In genomic region chr9:95297316-95297715, GRCh38 we compare ENCODE assay signal across 22 cellular contexts. TPM values are rescaled to one million over a fixed set of nuclear protein-coding genes. Genes with fewer than 3 reads are reported as not detected.
DNase-seq lines count a peak whose midpoint lies in the region; ATAC-seq, FAIRE-seq and TF ChIP-seq lines count a peak whose summit lies in the region.
"Had no signal": no experiment of that assay in that cellular context is flagged by ENCODE, and none has a peak within 500 bp of the region (broad histone marks: within the 10 kb centered on the region; RNA-seq: fewer than 3 reads in every experiment).

No MANE protein-coding gene starts in this region.

- POLR2A ChIA-PET in IMR-90 (lab: Charles Lee; ENCODE audit: unreplicated experiment): no interaction called here

- H2BK15ac ChIP-seq in IMR-90 (ENCODE audit: low read depth, low read length) (no peak overlapping the region), mesenchymal stem cell (ENCODE audit: low read depth, poor library complexity, severe bottlenecking) (no peak overlapping the region)

- FAIRE-seq in bronchial epithelial cell (lab: Jason Lieb, UNC): no peak

- H3K18ac ChIP-seq in IMR-90 (ENCODE audit: low read depth, low read length): peak overlapping the region; percentile 66
- peak overlapping the region; percentile 2 to 11 for H3K18ac ChIP-seq in mesenchymal stem cell (ENCODE audit: low read depth in 1 of 2, low read length in 2 of 2)

- H3K79me1 ChIP-seq in IMR-90 (ENCODE audit: low read depth in 1 of 2, low read length in 2 of 2) (peaks cover 17 to 30% of the 10 kb centered on the region in 2 experiments), mesenchymal stem cell (replicated peaks; ENCODE audit: low read length, poor library complexity, severe bottlenecking) (peaks cover 27% of the 10 kb centered on the region)

- H3K27me3 Mint-ChIP-seq in GM23338 (ENCODE audit: insufficient read depth, low read depth, poor library complexity): peaks cover 5% of the 10 kb centered on the region
- H3K27me3 Mint-ChIP-seq: CD8-positive, alpha-beta memory T cell had no signal

- H3K9ac ChIP-seq in IMR-90 (ENCODE audit: low read depth, low read length) (no peak overlapping the region), mesenchymal stem cell (ENCODE audit: low read length) (no peak overlapping the region)
- H3K9ac ChIP-seq: KMS-11 had no signal

- H4K91ac ChIP-seq in IMR-90 (ENCODE audit: insufficient read depth, low read depth, low read length): 0 out of 2 replicates have a peak overlapping the region, but pooled peaks have one; percentile 2
- no peak overlapping the region for H4K91ac ChIP-seq in mesenchymal stem cell (ENCODE audit: low read length)

- H2BK120ac ChIP-seq in IMR-90 (ENCODE audit: low read depth, low read length) (no peak overlapping the region; the same call in 1 of the 2 replicates), mesenchymal stem cell (ENCODE audit: low read depth, low read length) (no peak overlapping the region)

- no peak overlapping the region for H3K14ac ChIP-seq in IMR-90 (replicated peaks; ENCODE audit: low read depth, low read length)
- no peak overlapping the region for H3K14ac ChIP-seq in mesenchymal stem cell (ENCODE audit: low read length in 2 of 2)

- H3K4me1 Mint-ChIP-seq in GM23338: peaks cover 6% of the 10 kb centered on the region; the same call in 2 of the 3 replicates
- H3K4me1 Mint-ChIP-seq: CD8-positive, alpha-beta memory T cell had no signal

- H3K79me2 ChIP-seq in GM23338 (replicated peaks; ENCODE audit: insufficient read depth): peaks cover 30% of the 10 kb centered on the region

- no peak overlapping the region for H2BK5ac ChIP-seq in IMR-90 (ENCODE audit: low read depth, low read length, poor library complexity, severe bottlenecking)
- H2BK5ac ChIP-seq in mesenchymal stem cell (ENCODE audit: low read depth, low read length, poor library complexity, severe bottlenecking): no peak overlapping the region

- no peaks in the 10 kb centered on the region for H3K9me2 ChIP-seq in GM23338 (ENCODE audit: insufficient read depth)

- H2AK5ac ChIP-seq in IMR-90 (ENCODE audit: low read depth, low read length) (no peak overlapping the region), mesenchymal stem cell (ENCODE audit: low read length, severe bottlenecking) (peak overlapping the region; percentile 49)

- H3K36me3 ChIP-seq in GM23338 (ENCODE audit: insufficient read depth) (no peaks in the 10 kb centered on the region), IMR-90 (ENCODE audit: control insufficient read depth, insufficient read depth, low read length) (no peaks in the 10 kb centered on the region), bronchial epithelial cell (ENCODE audit: control insufficient read depth, insufficient read depth, low read length) (no peaks in the 10 kb centered on the region), mesenchymal stem cell (ENCODE audit: control insufficient read depth in 1 of 2, insufficient read depth in 2 of 2, low read depth in 1 of 2, low read length in 2 of 2) (peaks cover 0 to 2% of the 10 kb centered on the region in 2 experiments), right atrium auricular region (no peaks in the 10 kb centered on the region)
- H3K36me3 ChIP-seq: MG63 had no signal

- no TSS peak for BruUV-seq in IMR-90 (replicated peaks; lab: Mats Ljungman, UMichigan)

- H3K23ac ChIP-seq in IMR-90 (ENCODE audit: low read depth, low read length) (no peak overlapping the region), mesenchymal stem cell (ENCODE audit: low read length in 2 of 2) (no peak overlapping the region)

- TF ChIP-seq POLR2A in IMR-90 (IDR thresholded peaks at IDR 0.05; ENCODE audit: low read depth, low read length): no peak

- H3K4me3 ChIP-seq in GM23338 (no peak overlapping the region), IMR-90 (ENCODE audit: insufficient read depth, low read depth, low read length) (no peak overlapping the region), bronchial epithelial cell (ENCODE audit: low read depth, low read length) (no peak overlapping the region), mesenchymal stem cell (ENCODE audit: insufficient read depth in 1 of 2, low read depth in 1 of 2, low read length in 2 of 2) (no peak overlapping the region), right atrium auricular region (no peak overlapping the region)
- H3K4me3 ChIP-seq: MG63 had no signal

- H3K9me1 ChIP-seq in IMR-90 (ENCODE audit: insufficient read depth, low read length): no peaks in the 10 kb centered on the region; the same call in 1 of the 2 replicates

- intact Hi-C loops in IMR-90 (cut with micrococcal nuclease): no loop called here

- H4K8ac ChIP-seq in IMR-90 (ENCODE audit: low read depth in 2 of 2, low read length in 2 of 2) (no peak overlapping the region; a peak in 1 of 4 replicates), mesenchymal stem cell (ENCODE audit: low read length) (no peak overlapping the region)

- no peaks in the 10 kb centered on the region for H3K9me3 ChIP-seq in IMR-90 (ENCODE audit: control insufficient read depth, insufficient read depth, low read length)
- no peaks in the 10 kb centered on the region for H3K9me3 ChIP-seq in mesenchymal stem cell (ENCODE audit: control insufficient read depth, low read length)
- H3K9me3 ChIP-seq in right atrium auricular region: no peaks in the 10 kb centered on the region
- H3K9me3 ChIP-seq: MG63 had no signal

- H3K27ac ChIP-seq in GM23338 (ENCODE audit: low read depth) (no peak overlapping the region), IMR-90 (ENCODE audit: insufficient read depth, low read length) (peak overlapping the region; percentile 37; the same call in 1 of the 2 replicates), mesenchymal stem cell (ENCODE audit: low read length, poor library complexity, severe bottlenecking) (no peak overlapping the region), right atrium auricular region (no peak overlapping the region)
- H3K27ac ChIP-seq: KMS-11 had no signal

- H2AK9ac ChIP-seq in IMR-90 (replicated peaks; ENCODE audit: low read depth, low read length, poor library complexity): no peak overlapping the region

- H3K4me2 ChIP-seq in GM23338: no peak overlapping the region
- no peak overlapping the region; the same call in 1 of the 2 replicates for H3K4me2 ChIP-seq in IMR-90 (ENCODE audit: low read depth, low read length)
- no peak overlapping the region for H3K4me2 ChIP-seq in mesenchymal stem cell (ENCODE audit: low read length, poor library complexity, severe bottlenecking)
- H3K4me2 ChIP-seq: KMS-11 had no signal

- DNase-seq in GM23338 (ENCODE audit: low spot score): peak; percentile 21
- no peak for DNase-seq in IMR-90
- DNase-seq in bronchial epithelial cell (ENCODE audit: low read depth): peak; percentile 67
- DNase-seq in mesenchymal stem cell: no peak
- DNase-seq in cortex of kidney (lab: John Stamatoyannopoulos, UW): no peak
- DNase-seq in right atrium auricular region (ENCODE audit: low spot score): no peak
- no peak for DNase-seq in stimulated activated naive CD8-positive, alpha-beta T cell treated with anti-CD3 and anti-CD28 coated beads, Interleukin-15, Interleukin-2, amounts not matched to agents 100 U/mL and 50 U/mL, for 24 hours
- DNase-seq: ACHN; C1 segment of cervical spinal cord; CD8-positive, alpha-beta memory T cell; DND-41; HFFc6; MG63; NCI-H1092; NCI-H1436 treated with DMSO at 0.1 percent for 48 hours; NCI-H2029; NCI-H226; NCI-H524; PC-3; RPMI8226; SHP77 treated with DMSO at 0.1 percent for 48 hours had no signal

- no peaks in the 10 kb centered on the region for H3K9me3 Mint-ChIP-seq in GM23338
- H3K9me3 Mint-ChIP-seq: CD8-positive, alpha-beta memory T cell; HFFc6 had no signal

- ATAC-seq in GM23338 (no peak), IMR-90 (ENCODE audit: low read depth) (0 out of 2 replicates have a peak, but pooled peaks have one; percentile 22)
- no peak for ATAC-seq in stimulated activated naive CD8-positive, alpha-beta T cell treated with anti-CD3 and anti-CD28 coated beads, Interleukin-15, Interleukin-2, amounts not matched to agents 100 U/mL and 50 U/mL, for 24 hours
- ATAC-seq: PC-3 had no signal

- WGBS in IMR-90 (ENCODE audit: extremely low coverage in 2 of 2, insufficient read length in 1 of 2), 2 experiments: 20% methylated on average over 1 of the region's 3 CpGs; no CpG with 5 or more reads in 1 of the 2 experiments
- WGBS in mesenchymal stem cell: 82% methylated on average over 2 of the region's 3 CpGs

- H3F3A ChIP-seq in GM23338 (replicated peaks; ENCODE audit: low read depth): no peaks in the 10 kb centered on the region

- no peak overlapping the region for H3K4me3 Mint-ChIP-seq in GM23338
- H3K4me3 Mint-ChIP-seq: CD8-positive, alpha-beta memory T cell; HFFc6 had no signal

- no peak overlapping the region; the same call in 1 of the 2 replicates for H3K27ac Mint-ChIP-seq in GM23338
- H3K27ac Mint-ChIP-seq: HFFc6 had no signal

- CTCF ChIA-PET in IMR-90 (lab: Yijun Ruan, JAX): no interaction called here

- 0 out of 2 replicates have a peak overlapping the region, but pooled peaks have one; percentile 1 for H4K5ac ChIP-seq in IMR-90 (ENCODE audit: low read depth, low read length)

- H2BK20ac ChIP-seq in IMR-90 (ENCODE audit: low read depth, low read length): no peak overlapping the region

- TF ChIP-seq RAD21 in IMR-90 (IDR thresholded peaks at IDR 0.05; ENCODE audit: low read length): no peak

- no peak for TF ChIP-seq CTCF in GM23338 (conservative IDR thresholded peaks at IDR 0.05; ENCODE audit: low read depth in 2 of 2)
- TF ChIP-seq CTCF in IMR-90 (conservative IDR thresholded peaks at IDR 0.05; ENCODE audit: low read depth, low read length): no peak
- no peak for TF ChIP-seq CTCF in bronchial epithelial cell (IDR thresholded peaks at IDR 0.05; ENCODE audit: insufficient read depth, low read length, severe bottlenecking)
- no peak for TF ChIP-seq CTCF in right atrium auricular region (IDR thresholded peaks at IDR 0.05)

- no peaks in the 10 kb centered on the region for H4K20me1 ChIP-seq in GM23338 (replicated peaks; ENCODE audit: insufficient read depth)
- H4K20me1 ChIP-seq in IMR-90 (ENCODE audit: insufficient read depth, low read length): no peaks in the 10 kb centered on the region

- no peak overlapping the region for H3K56ac ChIP-seq in IMR-90 (ENCODE audit: extremely low read depth, insufficient read depth, low read length)

- no peaks in the 10 kb centered on the region for H3K4me1 ChIP-seq in GM23338 (ENCODE audit: insufficient read depth)
- peaks cover 11% of the 10 kb centered on the region for H3K4me1 ChIP-seq in IMR-90 (ENCODE audit: control insufficient read depth, insufficient read depth, low read length)
- H3K4me1 ChIP-seq in mesenchymal stem cell (ENCODE audit: control insufficient read depth, insufficient read depth, low read depth, low read length): peaks cover 8% of the 10 kb centered on the region
- no peaks in the 10 kb centered on the region for H3K4me1 ChIP-seq in right atrium auricular region

- in situ Hi-C loops in IMR-90 (cut with MboI; ENCODE audit: low sequenced_read_pairs): no loop called here

- H2AFZ ChIP-seq in GM23338 (no peak overlapping the region), IMR-90 (replicated peaks; ENCODE audit: low read length, poor library complexity) (no peak overlapping the region), mesenchymal stem cell (ENCODE audit: low read depth, low read length) (no peak overlapping the region)

- no peak overlapping the region for H2BK12ac ChIP-seq in mesenchymal stem cell (ENCODE audit: low read length in 2 of 2)

- H3K36me3 Mint-ChIP-seq in GM23338 (ENCODE audit: low read depth): no peaks in the 10 kb centered on the region
- H3K36me3 Mint-ChIP-seq: CD8-positive, alpha-beta memory T cell had no signal

- H3K27me3 ChIP-seq in GM23338 (ENCODE audit: insufficient read depth) (no peaks in the 10 kb centered on the region), IMR-90 (ENCODE audit: control insufficient read depth, insufficient read depth, low read length) (no peaks in the 10 kb centered on the region), bronchial epithelial cell (ENCODE audit: control insufficient read depth, insufficient read depth, low read length) (no peaks in the 10 kb centered on the region), mesenchymal stem cell (ENCODE audit: control insufficient read depth in 1 of 2, insufficient read depth in 1 of 2, low read length in 2 of 2) (no peaks in the 10 kb centered on the region), right atrium auricular region (no peaks in the 10 kb centered on the region)
- H3K27me3 ChIP-seq: MG63 had no signal

- dilution Hi-C loops in IMR-90 (cut with HindIII; ENCODE audit: low sequenced_read_pairs, unreplicated experiment): no loop called here

- H3K4ac ChIP-seq in IMR-90 (ENCODE audit: low read depth, low read length): peak overlapping the region; percentile 60; the same call in 1 of the 2 replicates
- H3K4ac ChIP-seq in mesenchymal stem cell (ENCODE audit: low read depth in 1 of 2, low read length in 2 of 2): no peak overlapping the region

RNA-seq across cellular contexts. Expression of gene FANCC, which starts 20.2 kb away (rescaled TPM):
- total RNA-seq in GM23338 (2014; rRNA removed; shearing (Covaris generic)): 12.9 and 18.1 TPM in 2 replicates
- polyA plus RNA-seq in GM23338 (2016; fragmentation: Nextera tagmentation; extraction: Ambion mirVana) (7.1 and 7.8 TPM in 2 replicates), IMR-90 (2012; rRNA removed) (4.0 and 4.7 TPM in 2 replicates)
- total RNA-seq in IMR-90 (2012; rRNA removed) (6.3 and 6.4 TPM in 2 replicates), bronchial epithelial cell (3.4 and 3.7 TPM in 2 replicates), right atrium auricular region (1 to 10 TPM; 1.8 to 6.2 TPM)
- 2.7 and 2.9 TPM in 2 replicates for polyA plus RNA-seq in IMR-90 (2012; cell fraction: cytosol; rRNA removed)
- polyA plus RNA-seq in IMR-90 (2012; cell fraction: nucleus; rRNA removed; ENCODE audit: low replicate concordance): 4.8 and 6.6 TPM in 2 replicates
- polyA plus RNA-seq in mesenchymal stem cell (2013, experiment 1 of 2): 4.8 TPM
- polyA plus RNA-seq in mesenchymal stem cell (2013, experiment 2 of 2): 4.6 TPM

Comparison
In these comparisons a context has a peak if more than half of its experiments do, and no peak if none do; other contexts are left out.
1. DNase-seq: peak in GM23338 (single experiment) and bronchial epithelial cell (single experiment); none in IMR-90 (single experiment), mesenchymal stem cell (single experiment), cortex of kidney (single experiment), right atrium auricular region (single experiment) and stimulated activated naive CD8-positive, alpha-beta T cell treated with anti-CD3 and anti-CD28 coated beads, Interleukin-15, Interleukin-2, amounts not matched to agents 100 U/mL and 50 U/mL, for 24 hours (single experiment).